ENCODE assay signal across 16 cellular contexts in genomic region chr10:128174581-128175559, GRCh38. TPM values are rescaled to one million over a fixed set of nuclear protein-coding genes. Genes with fewer than 3 reads are reported as not detected.
DNase-seq lines count a peak whose midpoint lies in the region; ATAC-seq, FAIRE-seq and TF ChIP-seq lines count a peak whose summit lies in the region.
"Had no signal": no experiment of that assay in that cellular context is flagged by ENCODE, and none has a peak within 500 bp of the region (broad histone marks: within the 10 kb centered on the region; RNA-seq: fewer than 3 reads in every experiment).

No MANE protein-coding gene starts in this region.

- CTCF ChIA-PET in HepG2 (lab: Yijun Ruan, JAX; ENCODE audit: low intra/inter-chr PET ratio, low total read pairs) (no interaction called here), RWPE1 (lab: Yijun Ruan, JAX) (interaction anchor here (0.5 to 0.7 kb wide), 4 partner anchors 36 to 1616 kb away, joined by 3 to 8 read pairs (median 4); no protein-coding TSS in a partner anchor)

- DNase-seq in NCI-H1105 treated with DMSO at 0.1 percent for 48 hours (lab: John Stamatoyannopoulos, UW) (peak; percentile 5), NCI-H1105 (lab: John Stamatoyannopoulos, UW) (no peak), OCI-M1 (lab: John Stamatoyannopoulos, UW) (peak; percentile 9), HepG2 (ENCODE audit: low spot score) (peak; percentile 32), RCC 7860 (ENCODE audit: low spot score) (no peak), RWPE1 (ENCODE audit: low spot score) (no peak), SHP77 treated with DMSO at 0.1 percent for 48 hours (lab: John Stamatoyannopoulos, UW) (no peak)
- DNase-seq: AML-193; Caco-2; CD8-positive, alpha-beta memory T cell; GM23248; H7; HFFc6 had no signal

- no peak overlapping the region for H2AFZ ChIP-seq in HepG2 (ENCODE audit: low read length)
- H2AFZ ChIP-seq: GM23248 had no signal

- under 1% methylated on average over 4 of the region's 4 CpGs for WGBS in HepG2 (ENCODE audit: low lambda C conversion rate)

- in situ Hi-C loops in HepG2 (cut with HindIII; ENCODE audit: extremely low pct_ligation_motif_present, low pct_unique_long_range_greater_than_20kb) = no loop called here

- H3K4me3 ChIP-seq in HepG2 (replicated peaks in 1 of 3; ENCODE audit: insufficient read depth in 1 of 3, low read depth in 2 of 3, low read length in 3 of 3) = no peak overlapping the region
- H3K4me3 ChIP-seq: BLaER1, GM23248 had no signal

- no peaks in the 10 kb centered on the region for H3K36me3 ChIP-seq in HepG2 (replicated peaks in 1 of 2; ENCODE audit: control insufficient read depth in 1 of 2, insufficient read depth in 2 of 2, low read length in 2 of 2)
- H3K36me3 ChIP-seq: BLaER1 had no signal

- no TSS peak for BruUV-seq in HepG2 (replicated peaks; lab: Mats Ljungman, UMichigan)

- TF ChIP-seq POLR2A in HepG2 (IDR thresholded peaks at IDR 0.05; ENCODE audit: insufficient read depth in 1 of 2, low read depth in 2 of 2, low read length in 2 of 2) = no peak

- TF ChIP-seq EP300 in HepG2 (IDR thresholded peaks at IDR 0.05; ENCODE audit: low read depth in 2 of 2, low read length in 2 of 2) (no peak), HepG2 (CRISPR knock-in tag; IDR thresholded peaks at IDR 0.05; ENCODE audit: borderline replicate concordance) (no peak)

- H4K20me1 ChIP-seq in HepG2 (ENCODE audit: insufficient read depth, low read length) = no peaks in the 10 kb centered on the region
- H4K20me1 ChIP-seq: BLaER1 had no signal

- peaks cover 25% of the 10 kb centered on the region for H3K4me1 ChIP-seq in HepG2 (ENCODE audit: insufficient read depth, low read length)

- intact Hi-C loops in HepG2 (cut with micrococcal nuclease; ENCODE audit: unreplicated experiment) = no loop called here

- peak; percentile 40; the same call in 1 of the 3 replicates for ATAC-seq in HepG2

- no peak for TF ChIP-seq RAD21 in HepG2 (CRISPR knock-in tag; IDR thresholded peaks at IDR 0.05)

- H3K9me3 ChIP-seq in HepG2 (ENCODE audit: low read length) = no peaks in the 10 kb centered on the region

- H3K4me2 ChIP-seq in HepG2 (ENCODE audit: low read depth, low read length) = no peak overlapping the region
- H3K4me2 ChIP-seq: BLaER1, KMS-11 had no signal

- no peak overlapping the region for H3K9ac ChIP-seq in HepG2 (ENCODE audit: insufficient read depth, low read depth, low read length)
- H3K9ac ChIP-seq: BLaER1, GM23248, KMS-11 had no signal

- TF ChIP-seq CTCF in HepG2 (CRISPR knock-in tag; IDR thresholded peaks at IDR 0.05) = no peak
- no peak for TF ChIP-seq CTCF in RWPE1 (conservative IDR thresholded peaks at IDR 0.05; ENCODE audit: low read depth)

- no peaks in the 10 kb centered on the region for H3K79me2 ChIP-seq in HepG2 (ENCODE audit: insufficient read depth, low read length)

- no peak overlapping the region for H3K27ac ChIP-seq in HepG2 (ENCODE audit: extremely low read length, insufficient read depth, low read length)
- H3K27ac ChIP-seq in RWPE1 = no peak overlapping the region
- H3K27ac ChIP-seq: 22Rv1, BLaER1, GM23248, KMS-11 had no signal

- H3K27me3 ChIP-seq in HepG2 (ENCODE audit: control insufficient read depth in 1 of 2, insufficient read depth in 2 of 2, low read length in 2 of 2) = no peaks in the 10 kb centered on the region
- H3K27me3 ChIP-seq: BLaER1 had no signal

- FAIRE-seq in HepG2 (lab: Jason Lieb, UNC) (no peak), RCC 7860 (lab: Jason Lieb, UNC) (no peak)

- POLR2A ChIA-PET in HepG2 (lab: Yijun Ruan, JAX) (interaction anchor here (1.1 kb wide), 1 partner anchor 18 kb away, joined by 4 read pairs; no protein-coding TSS in a partner anchor), RWPE1 (lab: Yijun Ruan, JAX; ENCODE audit: low non-redundant PET) (no interaction called here)

TF ChIP-seq in HepG2, 621 proteins besides CTCF, POLR2A, EP300 and RAD21:
- TF ChIP-seq NR2F2 (IDR thresholded peaks at IDR 0.05; ENCODE audit: borderline replicate concordance, low read depth) (0 out of 2 replicates have a peak, but pooled peaks have one; percentile 28), HNF4G (IDR thresholded peaks at IDR 0.05; ENCODE audit: borderline replicate concordance, low read depth, low read length) (0 out of 2 replicates have a peak, but pooled peaks have one; percentile 22), HNF4G (CRISPR knock-in tag; IDR thresholded peaks at IDR 0.05; ENCODE audit: borderline replicate concordance, low read depth) (no peak), SKI (IDR thresholded peaks at IDR 0.05; ENCODE audit: partially characterized antibody) (peak; percentile 12), NR2F6 (IDR thresholded peaks at IDR 0.05) (peak; percentile 58), NR2F6 (CRISPR knock-in tag; IDR thresholded peaks at IDR 0.05) (no peak), HIC2 (CRISPR knock-in tag; IDR thresholded peaks at IDR 0.05; ENCODE audit: low read depth) (no peak), IKZF5 (CRISPR knock-in tag; IDR thresholded peaks at IDR 0.05) (no peak), NCOR1 (IDR thresholded peaks at IDR 0.05; ENCODE audit: borderline replicate concordance, low read length) (0 out of 2 replicates have a peak, but pooled peaks have one; percentile 52), NR2F1 (CRISPR knock-in tag; IDR thresholded peaks at IDR 0.05) (peak in 1 of 2 experiments; percentile 66; a peak in 2 of 4 replicates), PPARG (CRISPR knock-in tag; conservative IDR thresholded peaks at IDR 0.05) (peak; percentile 42; the same call in 1 of the 2 replicates), HNF4A (CRISPR knock-in tag; IDR thresholded peaks at IDR 0.05) (peak; percentile 55; the same call in 1 of the 2 replicates), THAP8 (CRISPR knock-in tag; IDR thresholded peaks at IDR 0.05; ENCODE audit: borderline replicate concordance) (no peak), ZNF775 (CRISPR knock-in tag; IDR thresholded peaks at IDR 0.05; ENCODE audit: borderline replicate concordance) (no peak), RXRB (CRISPR knock-in tag; IDR thresholded peaks at IDR 0.05; ENCODE audit: borderline replicate concordance) (peak; percentile 16; the same call in 1 of the 2 replicates)

RNA-seq across cellular contexts. Expression of gene MKI67, which starts 48.6 kb away (rescaled TPM):
- 22.9 and 54.3 TPM in 2 replicates for total RNA-seq in HepG2 (2016; rRNA removed; fragmentation: Illumina TruSeq; extraction: Trizol)
- total RNA-seq in HepG2 (2016; cell fraction: cytosol; rRNA removed; fragmentation: Illumina TruSeq; extraction: Trizol; ENCODE audit: low read depth) = 2.3 and 2.6 TPM in 2 replicates
- 19.0 and 47.1 TPM in 2 replicates for total RNA-seq in HepG2 (2016; cell fraction: insoluble cytoplasmic fraction; rRNA removed; fragmentation: Illumina TruSeq; extraction: Trizol)
- 8.0 and 10.9 TPM in 2 replicates for total RNA-seq in HepG2 (2016; cell fraction: membrane; rRNA removed; fragmentation: Illumina TruSeq; extraction: Trizol)
- 63.2 and 64.1 TPM in 2 replicates for total RNA-seq in HepG2 (2016; cell fraction: nucleus; rRNA removed; fragmentation: Illumina TruSeq; extraction: Trizol)
- polyA plus RNA-seq in HepG2 (2011; rRNA removed) = 4.7 and 6.7 TPM in 2 replicates
- polyA plus RNA-seq in HepG2 (2011; cell fraction: cytosol; rRNA removed) = 5.0 and 5.1 TPM in 2 replicates
- polyA plus RNA-seq in HepG2 (2011; cell fraction: nucleus; rRNA removed) = 10.0 and 14.1 TPM in 2 replicates
- 6.6 and 17.1 TPM in 2 replicates for polyA plus RNA-seq in HepG2 (2012)
- polyA plus RNA-seq in HepG2 (2016; cell fraction: cytosol; fragmentation: Illumina TruSeq; extraction: Trizol; ENCODE audit: low read depth) = 1.0 and 1.3 TPM in 2 replicates
- 49.6 and 59.8 TPM in 2 replicates for polyA plus RNA-seq in HepG2 (2016; cell fraction: insoluble cytoplasmic fraction; fragmentation: Illumina TruSeq; extraction: Trizol; ENCODE audit: low read depth)
- 2.2 and 3.0 TPM in 2 replicates for polyA plus RNA-seq in HepG2 (2016; cell fraction: membrane; fragmentation: Illumina TruSeq; extraction: Trizol; ENCODE audit: low read depth)
- polyA plus RNA-seq in HepG2 (2016; cell fraction: nucleus; fragmentation: Illumina TruSeq; extraction: Trizol; ENCODE audit: insufficient read depth, low read depth) = 88.9 and 112 TPM in 2 replicates
- 8.0 and 51.1 TPM in 2 replicates for polyA minus RNA-seq in HepG2 (2011; rRNA and poly(A)+ RNA removed; ENCODE audit: low replicate concordance)
- polyA minus RNA-seq in HepG2 (2011; cell fraction: cytosol; rRNA and poly(A)+ RNA removed) = 16.7 and 21.3 TPM in 2 replicates
- polyA minus RNA-seq in HepG2 (2011; cell fraction: nucleus; rRNA and poly(A)+ RNA removed) = 25.5 and 35.3 TPM in 2 replicates

Comparison
In these comparisons a context has a peak if more than half of its experiments do, and no peak if none do; other contexts are left out.
1. DNase-seq: peak in NCI-H1105 treated with DMSO at 0.1 percent for 48 hours (single experiment), OCI-M1 (single experiment) and HepG2 (single experiment); none in NCI-H1105 (single experiment), RCC 7860 (single experiment), RWPE1 (single experiment) and SHP77 treated with DMSO at 0.1 percent for 48 hours (single experiment).